8 cellular contexts compared by ENCODE assay signal in the genomic region with DNA sequence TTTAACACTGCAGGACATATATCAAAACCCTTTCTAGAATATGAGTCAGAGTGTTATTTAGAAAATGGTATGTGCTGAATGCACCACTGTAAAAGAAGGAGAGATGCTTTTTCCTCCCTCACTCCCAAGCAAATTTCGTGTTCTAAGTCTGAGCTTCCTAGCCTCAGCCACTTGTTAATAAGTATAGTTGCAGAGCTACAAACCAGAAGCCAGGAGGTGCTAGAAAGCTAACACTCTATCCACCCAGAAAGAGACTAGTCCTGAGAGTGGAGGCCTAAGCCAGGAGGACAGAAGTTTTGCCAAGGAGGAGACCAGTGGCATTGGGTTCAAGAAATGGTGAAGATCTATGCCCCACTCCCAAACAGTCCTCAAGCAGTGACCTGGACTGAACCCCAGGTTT. TPM values are rescaled to one million over a fixed set of nuclear protein-coding genes. Genes with fewer than 3 reads are reported as not detected.
DNase-seq lines count a peak whose midpoint lies in the region; ATAC-seq, FAIRE-seq and TF ChIP-seq lines count a peak whose summit lies in the region.
"Had no signal": no experiment of that assay in that cellular context is flagged by ENCODE, and none has a peak within 500 bp of the region (broad histone marks: within the 10 kb centered on the region; RNA-seq: fewer than 3 reads in every experiment).

No MANE protein-coding gene starts in this region.

- no peak for TF ChIP-seq POLR2A in GM12878 (IDR thresholded peaks at IDR 0.05; ENCODE audit: low read depth, low read length)
- no peak for TF ChIP-seq POLR2A in prostate gland (IDR thresholded peaks at IDR 0.05)

- no peaks in the 10 kb centered on the region for H3K9me3 Mint-ChIP-seq in mesothelial cell of epicardium

- H2AFZ ChIP-seq in GM12878 (ENCODE audit: control insufficient read depth, low read depth, low read length): no peak overlapping the region

- H4K20me1 ChIP-seq in GM12878 (ENCODE audit: control insufficient read depth, insufficient read depth): no peaks in the 10 kb centered on the region

- RAD21 ChIA-PET in GM12878 (lab: Charles Lee; ENCODE audit: unreplicated experiment): interaction anchor here (0.9 to 1.2 kb wide), 3 partner anchors 121 to 570 kb away, joined by 3 to 4 read pairs (median 4); no protein-coding TSS in a partner anchor

- peak; percentile 40; the same call in 1 of the 2 replicates for TF ChIP-seq RAD21 in GM12878 (IDR thresholded peaks at IDR 0.05; ENCODE audit: insufficient read depth, low read depth, low read length)

- WGBS in GM12878 (ENCODE audit: insufficient coverage, insufficient replicate concordance, low lambda C conversion rate, missing lambda C conversion rate): 0% methylated on average over 1 of the region's 1 CpG
- WGBS in prostate gland: 78% methylated on average over 1 of the region's 1 CpG

- H3K36me3 ChIP-seq in GM12878 (ENCODE audit: control insufficient read depth in 2 of 2, insufficient read depth in 2 of 2, low read length in 1 of 2) (no peaks in the 10 kb centered on the region), prostate gland (no peaks in the 10 kb centered on the region)

- H3K4me1 Mint-ChIP-seq in mesothelial cell of epicardium: peaks cover 6% of the 10 kb centered on the region

- TF ChIP-seq EP300 in GM12878 (IDR thresholded peaks at IDR 0.05; ENCODE audit: borderline replicate concordance in 1 of 2, control insufficient read depth in 1 of 2, low read depth in 2 of 2, low read length in 2 of 2): no peak

- H3K27me3 Mint-ChIP-seq in mesothelial cell of epicardium (ENCODE audit: low read depth): no peaks in the 10 kb centered on the region

- H3K27ac ChIP-seq in GM12878 (ENCODE audit: control insufficient read depth, insufficient read depth) (no peak overlapping the region), prostate gland (peak overlapping the region; percentile 49 to 71)

- POLR2A ChIA-PET in GM12878 (lab: Charles Lee): interaction anchor here (0.6 kb wide), 1 partner anchor 92 kb away, joined by 3 read pairs; no protein-coding TSS in a partner anchor

- peak; percentile 27 to 40 (median 31); a peak in 4 of 6 replicates for TF ChIP-seq CTCF in GM12878 (IDR thresholded peaks at IDR 0.05 in 2 of 3, conservative IDR thresholded peaks at IDR 0.05 in 1 of 3; ENCODE audit: control insufficient read depth in 2 of 3, extremely low read depth in 1 of 3, insufficient read depth in 1 of 3, low read depth in 3 of 3, low read length in 3 of 3)
- no peak for TF ChIP-seq CTCF in prostate gland (IDR thresholded peaks at IDR 0.05)
- TF ChIP-seq CTCF in mesothelial cell of epicardium (IDR thresholded peaks at IDR 0.05; ENCODE audit: unreplicated experiment): no peak

- no peak overlapping the region for H3K4me2 ChIP-seq in GM12878 (ENCODE audit: control insufficient read depth, insufficient read depth)

- CTCF ChIA-PET in GM12878 (lab: Yijun Ruan, JAX): interaction anchor here (0.7 to 11.7 kb wide), 19 partner anchors 9 to 1567 kb away, joined by 3 to 179 read pairs (median 3); partner anchors contain the start of gene CPA3

- no peak for FAIRE-seq in GM12878 (lab: Jason Lieb, UNC)
- FAIRE-seq: urothelium cell line had no signal

- DNase-seq in GM12878 (ENCODE audit: low read depth, low spot score) (no peak), prostate gland (ENCODE audit: low spot score) (no peak), mesothelial cell of epicardium (ENCODE audit: low spot score in 2 of 2, unreplicated experiment in 2 of 2) (no peak), NCI-H774 (lab: John Stamatoyannopoulos, UW) (no peak)
- no peak for DNase-seq in NK-92 treated with Interleukin-12 subunit alpha and Interleukin-12 subunit beta, amount 100 ng/mL, for 24 hours (lab: John Stamatoyannopoulos, UW)

- SMC1A ChIA-PET in GM12878 (lab: Charles Lee; ENCODE audit: uncharacterized antibody, unreplicated experiment): interaction anchor here (0.8 to 1.3 kb wide), 5 partner anchors 52 to 325 kb away, joined by 3 to 7 read pairs (median 3); no protein-coding TSS in a partner anchor

- H3K27ac Mint-ChIP-seq in mesothelial cell of epicardium: no peak overlapping the region

- H3K79me2 ChIP-seq in GM12878 (ENCODE audit: control insufficient read depth, insufficient read depth, low read length): no peaks in the 10 kb centered on the region

- in situ Hi-C loops in GM12878 (cut with MboI): no loop called here

- H3K4me3 Mint-ChIP-seq in mesothelial cell of epicardium: no peak overlapping the region

- no peak overlapping the region for H3K9ac ChIP-seq in GM12878 (ENCODE audit: control insufficient read depth, insufficient read depth, low read length)

- H3K4me3 ChIP-seq in GM12878 (no peak overlapping the region), prostate gland (no peak overlapping the region)

- no TSS peak for BruUV-seq in GM12878 (replicated peaks; lab: Mats Ljungman, UMichigan)

- no peaks in the 10 kb centered on the region for H3K9me3 ChIP-seq in GM12878 (replicated peaks; ENCODE audit: control insufficient read depth, insufficient read depth, low read length)
- H3K9me3 ChIP-seq in prostate gland: no peaks in the 10 kb centered on the region

- intact Hi-C loops in GM12878 (cut with micrococcal nuclease; ENCODE audit: unreplicated experiment) (no loop called here), prostate gland (cut with DNase I) (loop anchor here (10.0 kb wide), 1 partner anchor 524 kb away; the partner anchor contains the start of gene TM4SF4)

- no peaks in the 10 kb centered on the region for H3K4me1 ChIP-seq in GM12878 (ENCODE audit: control insufficient read depth, insufficient read depth, low read length)
- no peaks in the 10 kb centered on the region for H3K4me1 ChIP-seq in prostate gland (replicated peaks)

- ATAC-seq in GM18511 (IDR thresholded peaks at IDR 0.05; ENCODE audit: unreplicated experiment) (peak; percentile 58), HG03139 (IDR thresholded peaks at IDR 0.05; ENCODE audit: unreplicated experiment) (peak; percentile 46), GM12878 (peak; percentile 74)

- no peaks in the 10 kb centered on the region; a peak in 1 of 4 replicates for H3K27me3 ChIP-seq in GM12878 (replicated peaks in 1 of 2; ENCODE audit: control insufficient read depth in 2 of 2, insufficient read depth in 2 of 2, low read length in 1 of 2)
- H3K27me3 ChIP-seq in prostate gland (replicated peaks; ENCODE audit: insufficient read depth): no peaks in the 10 kb centered on the region

- no peaks in the 10 kb centered on the region for H3K36me3 Mint-ChIP-seq in mesothelial cell of epicardium

TF ChIP-seq in GM12878, 131 proteins besides CTCF, POLR2A, EP300 and RAD21:
- TF ChIP-seq SRF (IDR thresholded peaks at IDR 0.05; ENCODE audit: low read depth in 2 of 2, low read length in 2 of 2): no peak
- TF ChIP-seq ZNF622 (IDR thresholded peaks at IDR 0.05): no peak
- TF ChIP-seq PAX8 (IDR thresholded peaks at IDR 0.05): no peak
- TF ChIP-seq YBX1 (IDR thresholded peaks at IDR 0.05): no peak
- TF ChIP-seq PML (IDR thresholded peaks at IDR 0.05; ENCODE audit: low read length): no peak

RNA-seq across cellular contexts. Expression of gene GYG1, which starts 40.5 kb away (rescaled TPM):
- total RNA-seq in GM12878 (2013; cell fraction: nucleolus; rRNA removed): 3.9 and 5.3 TPM in 2 replicates
- total RNA-seq in GM12878 (2014; rRNA removed) (12.0 and 16.0 TPM in 2 replicates), GM12878 (2014; rRNA removed; fragmentation: Illumina TruSeq; extraction: Trizol) (18.8 and 19.7 TPM in 2 replicates), GM12878 (2021) (21.1 and 22.4 TPM in 2 replicates), prostate gland (10 to 100 TPM; 37.4 to 69.5 TPM), mesothelial cell of epicardium (20.9 to 22.5 TPM (median 21.2 TPM) in 3 replicates)
- 10.8 TPM for polyA plus RNA-seq in GM12878 (2011; ENCODE audit: low read depth)
- polyA plus RNA-seq in GM12878 (2011; rRNA removed) (16.9 and 18.2 TPM in 2 replicates), GM12878 (2014; fragmentation: Illumina TruSeq; extraction: Trizol) (26.4 and 26.6 TPM in 2 replicates), GM12878 (2014; fragmentation: Nextera tagmentation; extraction: Ambion mirVana) (10 to 100 TPM; 23.4 to 36.7 TPM), GM12878 (2014; rRNA removed) (11.8 and 13.0 TPM in 2 replicates), GM12878 (2016; fragmentation: Nextera tagmentation; extraction: Ambion mirVana) (10 to 100 TPM; 33.9 to 38.9 TPM)
- polyA plus RNA-seq in GM12878 (2011; cell fraction: cytosol; rRNA removed): 14.6 and 18.8 TPM in 2 replicates
- 16.1 and 17.9 TPM in 2 replicates for polyA plus RNA-seq in GM12878 (2011; cell fraction: nucleus; rRNA removed)
- 13.0 and 15.1 TPM in 2 replicates for polyA plus RNA-seq in GM12878 (2012)
- 13.7 and 19.3 TPM in 2 replicates for polyA minus RNA-seq in GM12878 (2011; rRNA and poly(A)+ RNA removed)
- polyA minus RNA-seq in GM12878 (2011; cell fraction: cytosol; rRNA and poly(A)+ RNA removed): 7.8 and 10.2 TPM in 2 replicates
- 21.2 and 31.4 TPM in 2 replicates for polyA minus RNA-seq in GM12878 (2011; cell fraction: nucleus; rRNA and poly(A)+ RNA removed)

Comparison
In these comparisons a context has a peak if more than half of its experiments do, and no peak if none do; other contexts are left out.
1. CTCF ChIP-seq: peak in GM12878 (3 of 3); none in prostate gland (0 of 4) and mesothelial cell of epicardium (single experiment).
2. Peak in every context shown above with its lines, with median percentiles within 50 percentile points of each other: ATAC-seq.